1 cellular context compared by ENCODE assay signal in genomic region chr17:68468785-68469184, GRCh38.
TF ChIP-seq lines count a peak whose summit lies in the region.

No MANE protein-coding gene starts in this region.

TF ChIP-seq in H1, 55 proteins besides CTCF, POLR2A, EP300 and RAD21:
- TF ChIP-seq RFX5 (IDR thresholded peaks at IDR 0.05; ENCODE audit: borderline replicate concordance, low read depth, low read length) (no peak), SIN3A (conservative IDR thresholded peaks at IDR 0.05 in 1 of 2, IDR thresholded peaks at IDR 0.05 in 1 of 2; ENCODE audit: low read depth in 1 of 2, low read length in 2 of 2) (no peak), TAF7 (optimal IDR thresholded peaks at IDR 0.05; ENCODE audit: borderline replicate concordance, low read depth, low read length) (no peak), TEAD4 (IDR thresholded peaks at IDR 0.05; ENCODE audit: low read depth, low read length) (peak; percentile 41; the same call in 1 of the 2 replicates), EZH2 (IDR thresholded peaks at IDR 0.05; ENCODE audit: low read depth, low read length, severe bottlenecking) (no peak), GTF2F1 (IDR thresholded peaks at IDR 0.05; ENCODE audit: borderline replicate concordance, low read depth, low read length) (no peak), NANOG (IDR thresholded peaks at IDR 0.05; ENCODE audit: insufficient read depth, low read depth, low read length, poor library complexity, severe bottlenecking) (no peak)
